9 cellular contexts compared by ENCODE assay signal in the genomic region with DNA sequence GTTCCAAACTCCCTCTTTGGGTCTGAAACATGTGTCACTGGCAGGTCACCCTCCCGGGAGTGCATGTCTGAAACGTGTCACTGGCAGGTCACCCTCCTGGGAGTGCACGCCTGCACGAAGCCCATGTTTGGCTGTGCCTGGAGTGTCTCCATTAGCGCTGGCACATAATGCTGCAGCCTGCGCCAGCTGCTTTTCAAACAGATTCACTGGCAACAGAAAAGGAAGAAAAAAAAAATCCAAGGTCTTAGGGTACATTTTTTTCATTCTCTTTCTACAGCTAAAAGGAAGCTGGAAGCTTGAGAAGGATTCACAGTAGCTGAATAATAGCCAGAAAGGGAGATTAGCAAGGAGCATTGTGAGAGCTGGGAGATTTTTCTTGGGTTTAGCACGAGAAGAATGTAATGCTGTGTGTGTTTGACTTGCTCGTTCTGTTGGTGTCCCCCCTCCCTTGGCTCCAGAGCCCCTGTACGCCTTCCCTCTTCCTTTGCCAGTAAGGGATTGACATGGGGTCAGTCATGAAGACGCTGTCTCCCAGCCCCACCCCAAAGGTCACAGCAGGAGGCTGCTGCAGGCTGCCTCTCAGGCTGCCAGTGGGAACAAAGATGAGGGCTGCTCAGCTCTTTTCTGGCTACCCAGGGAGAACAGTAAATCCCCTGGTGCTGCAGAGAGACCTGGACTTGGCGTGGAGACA. TPM values are rescaled to one million over a fixed set of nuclear protein-coding genes. Genes with fewer than 3 reads are reported as not detected.
DNase-seq lines count a peak whose midpoint lies in the region; ATAC-seq and TF ChIP-seq lines count a peak whose summit lies in the region.
"Had no signal": no experiment of that assay in that cellular context is flagged by ENCODE, and none has a peak within 500 bp of the region (broad histone marks: within the 10 kb centered on the region; RNA-seq: fewer than 3 reads in every experiment).

No MANE protein-coding gene starts in this region.

- no peaks in the 10 kb centered on the region for H3K9me3 ChIP-seq in fibroblast of lung (ENCODE audit: control insufficient read depth, insufficient read depth, low read depth, low read length)
- peaks cover under 1% of the 10 kb centered on the region for H3K9me3 ChIP-seq in neural cell (ENCODE audit: low read length)

- H3K79me2 ChIP-seq in fibroblast of lung (ENCODE audit: control insufficient read depth, insufficient read depth, low read length) (no peaks in the 10 kb centered on the region), neural cell (replicated peaks; ENCODE audit: insufficient read depth, low read length) (no peaks in the 10 kb centered on the region)

- H2AFZ ChIP-seq in fibroblast of lung (ENCODE audit: low read length) (no peak overlapping the region), neural cell (ENCODE audit: low read depth, low read length) (peak overlapping the region; percentile 88)

- no peak overlapping the region for H3K4me3 ChIP-seq in AG10803 (ENCODE audit: low read length)
- peak overlapping the region in 1 of 4 experiments; percentile 22 for H3K4me3 ChIP-seq in fibroblast of lung (replicated peaks in 1 of 4; ENCODE audit: control extremely low read depth in 1 of 4, insufficient read depth in 1 of 4, low read depth in 3 of 4, low read length in 4 of 4)
- H3K4me3 ChIP-seq in neural cell (ENCODE audit: low read length) = peak overlapping the region; percentile 56
- H3K4me3 ChIP-seq: SK-N-MC had no signal

- TF ChIP-seq CTCF in AG10803 (conservative IDR thresholded peaks at IDR 0.05; ENCODE audit: low read length) = no peak
- no peak for TF ChIP-seq CTCF in fibroblast of lung (conservative IDR thresholded peaks at IDR 0.05 in 1 of 2, IDR thresholded peaks at IDR 0.05 in 1 of 2; ENCODE audit: low read depth in 1 of 2, low read length in 2 of 2)
- TF ChIP-seq CTCF in neural cell (IDR thresholded peaks at IDR 0.05; ENCODE audit: poor library complexity, severe bottlenecking) = no peak

- H4K20me1 ChIP-seq in fibroblast of lung (ENCODE audit: control insufficient read depth, extremely low read depth, insufficient read depth, low read length) (no peaks in the 10 kb centered on the region), neural cell (ENCODE audit: insufficient read depth) (no peaks in the 10 kb centered on the region)

- H3K9ac ChIP-seq in fibroblast of lung (ENCODE audit: insufficient read depth, low read length) (no peak overlapping the region), neural cell (ENCODE audit: low read length) (peak overlapping the region; percentile 65)

- no peak overlapping the region for H3K27ac ChIP-seq in fibroblast of lung (ENCODE audit: insufficient read depth, low read length)
- peak overlapping the region; percentile 73 for H3K27ac ChIP-seq in neural cell (ENCODE audit: low read length)
- H3K27ac ChIP-seq: SK-N-MC had no signal

- no peak for TF ChIP-seq RAD21 in neural cell (conservative IDR thresholded peaks at IDR 0.05)

- H3K4me2 ChIP-seq in fibroblast of lung (ENCODE audit: extremely low read depth, insufficient read depth, low read length) (no peak overlapping the region), neural cell (ENCODE audit: low read length) (peak overlapping the region; percentile 52)

- no peaks in the 10 kb centered on the region for H3K9me2 ChIP-seq in neural cell (ENCODE audit: insufficient read depth, low read length)

- peaks cover 5% of the 10 kb centered on the region for H3K4me1 ChIP-seq in fibroblast of lung (ENCODE audit: control insufficient read depth, extremely low read depth, insufficient read depth, low read length)

- H3K27me3 ChIP-seq in fibroblast of lung (ENCODE audit: control insufficient read depth, insufficient read depth, low read length) = no peaks in the 10 kb centered on the region
- H3K27me3 ChIP-seq in neural cell (ENCODE audit: insufficient read depth, low read depth, low read length) = no peaks in the 10 kb centered on the region

- no peaks in the 10 kb centered on the region for H3K36me3 ChIP-seq in fibroblast of lung (ENCODE audit: control insufficient read depth, insufficient read depth, low read length)
- no peaks in the 10 kb centered on the region for H3K36me3 ChIP-seq in neural cell (ENCODE audit: insufficient read depth, low read length)

- peak; percentile 57 for TF ChIP-seq EP300 in neural cell (conservative IDR thresholded peaks at IDR 0.05; ENCODE audit: poor library complexity, severe bottlenecking)

- ATAC-seq in HG03175 (IDR thresholded peaks at IDR 0.05; ENCODE audit: unreplicated experiment) (no peak), HG03457 (IDR thresholded peaks at IDR 0.05; ENCODE audit: unreplicated experiment) (no peak), GM19324 (IDR thresholded peaks at IDR 0.05; ENCODE audit: low FRiP score, unreplicated experiment) (no peak)

- DNase-seq in AG10803 (ENCODE audit: low read depth) = peak; percentile 55
- DNase-seq in NCI-H345 treated with DMSO at 0.1 percent for 48 hours (lab: John Stamatoyannopoulos, UW; ENCODE audit: unreplicated experiment) = peak; percentile 41
- peak; percentile 42 to 72 for DNase-seq in fibroblast of lung (ENCODE audit: low read depth in 2 of 2)
- no peak for DNase-seq in activated CD4-positive, CD25-positive, alpha-beta regulatory T cell (lab: John Stamatoyannopoulos, UW)

- H3F3A ChIP-seq in neural cell (ENCODE audit: insufficient read depth, low read length, poor library complexity, severe bottlenecking) = no peaks in the 10 kb centered on the region

TF ChIP-seq in neural cell, 6 proteins besides CTCF, POLR2A, EP300 and RAD21:
- TF ChIP-seq MXI1 (conservative IDR thresholded peaks at IDR 0.05; ENCODE audit: poor library complexity, severe bottlenecking) (no peak), EZH2 (IDR thresholded peaks at IDR 0.05; ENCODE audit: borderline replicate concordance, insufficient read depth, low read length, poor library complexity, severe bottlenecking) (no peak), SMC3 (conservative IDR thresholded peaks at IDR 0.05; ENCODE audit: poor library complexity) (peak; percentile 21), TAF1 (IDR thresholded peaks at IDR 0.05; ENCODE audit: low read depth) (no peak), POLR2AphosphoS5 (IDR thresholded peaks at IDR 0.05) (peak; percentile 39)
- TF ChIP-seq, protein P1, sequence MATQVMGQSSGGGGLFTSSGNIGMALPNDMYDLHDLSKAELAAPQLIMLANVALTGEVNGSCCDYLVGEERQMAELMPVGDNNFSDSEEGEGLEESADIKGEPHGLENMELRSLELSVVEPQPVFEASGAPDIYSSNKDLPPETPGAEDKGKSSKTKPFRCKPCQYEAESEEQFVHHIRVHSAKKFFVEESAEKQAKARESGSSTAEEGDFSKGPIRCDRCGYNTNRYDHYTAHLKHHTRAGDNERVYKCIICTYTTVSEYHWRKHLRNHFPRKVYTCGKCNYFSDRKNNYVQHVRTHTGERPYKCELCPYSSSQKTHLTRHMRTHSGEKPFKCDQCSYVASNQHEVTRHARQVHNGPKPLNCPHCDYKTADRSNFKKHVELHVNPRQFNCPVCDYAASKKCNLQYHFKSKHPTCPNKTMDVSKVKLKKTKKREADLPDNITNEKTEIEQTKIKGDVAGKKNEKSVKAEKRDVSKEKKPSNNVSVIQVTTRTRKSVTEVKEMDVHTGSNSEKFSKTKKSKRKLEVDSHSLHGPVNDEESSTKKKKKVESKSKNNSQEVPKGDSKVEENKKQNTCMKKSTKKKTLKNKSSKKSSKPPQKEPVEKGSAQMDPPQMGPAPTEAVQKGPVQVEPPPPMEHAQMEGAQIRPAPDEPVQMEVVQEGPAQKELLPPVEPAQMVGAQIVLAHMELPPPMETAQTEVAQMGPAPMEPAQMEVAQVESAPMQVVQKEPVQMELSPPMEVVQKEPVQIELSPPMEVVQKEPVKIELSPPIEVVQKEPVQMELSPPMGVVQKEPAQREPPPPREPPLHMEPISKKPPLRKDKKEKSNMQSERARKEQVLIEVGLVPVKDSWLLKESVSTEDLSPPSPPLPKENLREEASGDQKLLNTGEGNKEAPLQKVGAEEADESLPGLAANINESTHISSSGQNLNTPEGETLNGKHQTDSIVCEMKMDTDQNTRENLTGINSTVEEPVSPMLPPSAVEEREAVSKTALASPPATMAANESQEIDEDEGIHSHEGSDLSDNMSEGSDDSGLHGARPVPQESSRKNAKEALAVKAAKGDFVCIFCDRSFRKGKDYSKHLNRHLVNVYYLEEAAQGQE (IDR thresholded peaks at IDR 0.05; ENCODE audit: borderline replicate concordance) = peak; percentile 47

RNA-seq across cellular contexts. Expression of a gene that starts 39.1 kb away (rescaled TPM):
- 4.6 and 8.1 TPM in 2 replicates for total RNA-seq in fibroblast of lung
- polyA plus RNA-seq in fibroblast of lung = 4.9 and 12.6 TPM in 2 replicates
- polyA plus RNA-seq in fibroblast of lung (2012) = 2.3 and 5.3 TPM in 2 replicates
- polyA minus RNA-seq in fibroblast of lung (ENCODE audit: low replicate concordance) = 2.6 and 9.8 TPM in 2 replicates
- polyA plus RNA-seq in neural cell = not detected in 2 replicates
- polyA minus RNA-seq in neural cell = not detected in 2 replicates

Comparison
In these comparisons a context has a peak if more than half of its experiments do, and no peak if none do; other contexts are left out.
1. DNase-seq: peak in AG10803 (single experiment), NCI-H345 treated with DMSO at 0.1 percent for 48 hours (single experiment) and fibroblast of lung (2 of 2); none in activated CD4-positive, CD25-positive, alpha-beta regulatory T cell (0 of 4).